Comparison of ENCODE assay signal across 34 cellular contexts in the genomic region with DNA sequence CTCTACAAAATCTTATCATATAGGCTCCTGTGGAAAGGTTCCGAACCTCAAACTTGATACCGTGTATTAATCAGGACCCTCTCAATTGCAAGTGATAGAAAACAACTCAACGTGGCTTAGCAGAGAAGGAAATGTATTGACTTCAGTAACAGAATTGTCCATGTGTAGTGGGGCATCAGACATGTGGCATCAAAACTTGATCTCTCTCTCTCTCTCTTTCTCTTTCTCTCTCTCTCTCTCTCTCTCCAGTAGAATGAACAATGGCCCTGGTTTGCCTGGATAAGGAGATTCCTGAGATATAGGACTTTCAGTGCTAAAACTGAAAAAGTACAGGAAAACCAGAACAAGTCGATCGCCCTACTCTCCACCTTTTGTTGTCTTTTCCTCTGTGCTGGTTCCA.
"Had no signal": no experiment of that assay in that cellular context is flagged by ENCODE, and none has a peak within 500 bp of the region (broad histone marks: within the 10 kb centered on the region; RNA-seq: fewer than 3 reads in every experiment).

No MANE protein-coding gene starts in this region.

- H3K36me3 ChIP-seq: MG63 had no signal

- H3K4me3 ChIP-seq: MG63 had no signal

- H3K9me3 ChIP-seq: MG63 had no signal

- DNase-seq: Karpas-422, Kasumi-1, MG63, MM.1S, MV-4-11, NCI-H1048, NCI-H1092, NCI-H1092 treated with DMSO at 0.1 percent for 48 hours, NCI-H1105, NCI-H1105 treated with DMSO at 0.1 percent for 48 hours, NCI-H1417, NCI-H1417 treated with DMSO at 0.1 percent for 48 hours, NCI-H1436, NCI-H1436 treated with DMSO at 0.1 percent for 48 hours, NCI-H146, NCI-H1694, NCI-H1694 treated with DMSO at 0.1 percent for 48 hours, NCI-H187, NCI-H187 treated with DMSO at 0.1 percent for 48 hours, NCI-H1930, NCI-H2029, NCI-H2029 treated with DMSO at 0.1 percent for 48 hours, NCI-H2081, NCI-H2081 treated with DMSO at 0.1 percent for 48 hours, NCI-H2107, NCI-H2171, NCI-H2171 treated with DMSO at 0.1 percent for 48 hours, NCI-H2227 treated with DMSO at 0.1 percent for 48 hours, NCI-H226, NCI-H345, NCI-H446, NCI-H446 treated with DMSO at 0.1 percent for 48 hours, NCI-H510A, NCI-H510A treated with DMSO at 0.1 percent for 48 hours had no signal
